18 cellular contexts compared by ENCODE assay signal in genomic region chr12:49049566-49050224, GRCh38. TPM values are rescaled to one million over a fixed set of nuclear protein-coding genes. Genes with fewer than 3 reads are reported as not detected.
A peak's percentile ranks its signal among the peaks of the same experiment; 100 is the strongest.
DNase-seq lines count a peak whose midpoint lies in the region; ATAC-seq and TF ChIP-seq lines count a peak whose summit lies in the region.
"Had no signal": no experiment of that assay in that cellular context is flagged by ENCODE, and none has a peak within 500 bp of the region (broad histone marks: within the 10 kb centered on the region; RNA-seq: fewer than 3 reads in every experiment).

No MANE protein-coding gene starts in this region.

- H4K20me1 ChIP-seq in PC-3 (ENCODE audit: low read length) = peaks cover 21% of the 10 kb centered on the region; the same call in 1 of the 2 replicates

- H2AFZ ChIP-seq in PC-3 (ENCODE audit: low read length) = no peak overlapping the region

- no peaks in the 10 kb centered on the region for H3K27me3 Mint-ChIP-seq in effector memory CD8-positive, alpha-beta T cell
- H3K27me3 Mint-ChIP-seq: CD4-positive, alpha-beta memory T cell; stimulated activated naive B cell treated with anti-CD40 and anti-IgM and Interleukin-4, amounts not matched to agents 10 μg/mL and 1 μg/mL and 100 μg/mL, for 72 hours had no signal

- H3K36me3 ChIP-seq in PC-3 (ENCODE audit: low read depth, low read length) = peaks cover 83% of the 10 kb centered on the region

- no peak overlapping the region for H3K4me2 ChIP-seq in PC-3 (ENCODE audit: low read length)

- no peaks in the 10 kb centered on the region for H3K9me2 ChIP-seq in PC-3 (replicated peaks; ENCODE audit: low read length)

- H3K4me3 Mint-ChIP-seq in effector memory CD8-positive, alpha-beta T cell = no peak overlapping the region
- H3K4me3 Mint-ChIP-seq: immature natural killer cell; stimulated activated naive B cell treated with anti-CD40 and anti-IgM and Interleukin-4, amounts not matched to agents 10 μg/mL and 1 μg/mL and 100 μg/mL, for 72 hours had no signal

- no peaks in the 10 kb centered on the region for H3K9me3 ChIP-seq in PC-3 (ENCODE audit: low read length)
- H3K9me3 ChIP-seq: prostate gland had no signal

- H3K27ac Mint-ChIP-seq in effector memory CD8-positive, alpha-beta T cell = peak overlapping the region; percentile 51 to 55
- H3K27ac Mint-ChIP-seq: immature natural killer cell; stimulated activated naive B cell treated with anti-CD40 and anti-IgM and Interleukin-4, amounts not matched to agents 10 μg/mL and 1 μg/mL and 100 μg/mL, for 72 hours had no signal

- H3K27me3 ChIP-seq in PC-3 (ENCODE audit: low read length) = no peaks in the 10 kb centered on the region

- no peak overlapping the region for H3K27ac ChIP-seq in PC-3 (ENCODE audit: low read length)
- H3K27ac ChIP-seq: prostate gland had no signal

- H3K9ac ChIP-seq in PC-3 (ENCODE audit: low read length) = no peak overlapping the region

- H3K4me3 ChIP-seq in PC-3 (ENCODE audit: low read length) = no peak overlapping the region
- H3K4me3 ChIP-seq: prostate gland had no signal

- intact Hi-C loops in PC-3 (cut with micrococcal nuclease) = no loop called here

- TSS peak; percentile 16 for BruUV-seq in PC-3 (replicated peaks; lab: Mats Ljungman, UMichigan)

- peaks cover 7% of the 10 kb centered on the region for H3K4me1 ChIP-seq in PC-3 (ENCODE audit: insufficient read depth, low read length)

- H3K36me3 Mint-ChIP-seq in effector memory CD8-positive, alpha-beta T cell (ENCODE audit: insufficient read depth) = peaks cover 85% of the 10 kb centered on the region

- ATAC-seq in PC-3 = peak; percentile 78
- no peak for ATAC-seq in effector memory CD8-positive, alpha-beta T cell (replicated peaks)
- peak; percentile 56 for ATAC-seq in omental fat pad (ENCODE audit: low FRiP score)
- no peak for ATAC-seq in HG02642 (IDR thresholded peaks at IDR 0.05; ENCODE audit: poor library complexity, unreplicated experiment)
- no peak for ATAC-seq in HG03565 (IDR thresholded peaks at IDR 0.05; ENCODE audit: unreplicated experiment)
- ATAC-seq: stimulated activated naive B cell treated with anti-CD40 and anti-IgM and Interleukin-4, amounts not matched to agents 10 μg/mL and 1 μg/mL and 100 μg/mL, for 72 hours had no signal

- DNase-seq in AG20443 (ENCODE audit: low spot score) (peak; percentile 75), PC-3 (peak; percentile 51), omental fat pad (ENCODE audit: low spot score) (no peak), NCI-H2171 treated with DMSO at 0.1 percent for 48 hours (lab: John Stamatoyannopoulos, UW) (no peak)
- DNase-seq in effector memory CD8-positive, alpha-beta T cell = no peak
- no peak for DNase-seq in activated effector memory CD4-positive, alpha-beta T cell treated with anti-CD3 and anti-CD28 coated beads, Interleukin-2, amount 50 U/mL, for 16 hours
- DNase-seq: activated CD8-positive, alpha-beta memory T cell treated with anti-CD3 and anti-CD28 coated beads for 24 hours; activated naive CD4-positive, alpha-beta T cell; CD4-positive, alpha-beta memory T cell; GDM1; immature natural killer cell; NCI-H1436 treated with DMSO at 0.1 percent for 48 hours; NCI-H69; stimulated activated CD4-positive, alpha-beta T cell treated with anti-CD3 and anti-CD28 coated beads, Interleukin-4, amount 100 ng/mL, for 1 hour; stimulated activated naive B cell treated with anti-CD40 and anti-IgM and Interleukin-4, amounts not matched to agents 10 μg/mL and 1 μg/mL and 100 μg/mL, for 72 hours had no signal

- H3F3A ChIP-seq in PC-3 (ENCODE audit: low read length, unreplicated experiment) = no peaks in the 10 kb centered on the region

- peaks cover 16% of the 10 kb centered on the region for H3K79me2 ChIP-seq in PC-3 (ENCODE audit: low read length)

- no peak for TF ChIP-seq CTCF in PC-3 (conservative IDR thresholded peaks at IDR 0.05; ENCODE audit: low read depth, low read length)
- no peak for TF ChIP-seq CTCF in omental fat pad (IDR thresholded peaks at IDR 0.05)

- peaks cover 4 to 25% of the 10 kb centered on the region in 2 donors for H3K4me1 Mint-ChIP-seq in effector memory CD8-positive, alpha-beta T cell (ENCODE audit: low read depth in 2 of 2)

- POLR2A ChIA-PET in PC-3 (lab: Charles Lee; ENCODE audit: unreplicated experiment) = no interaction called here

- no peaks in the 10 kb centered on the region for H3K9me3 Mint-ChIP-seq in effector memory CD8-positive, alpha-beta T cell
- H3K9me3 Mint-ChIP-seq: CD4-positive, alpha-beta memory T cell; immature natural killer cell; stimulated activated naive B cell treated with anti-CD40 and anti-IgM and Interleukin-4, amounts not matched to agents 10 μg/mL and 1 μg/mL and 100 μg/mL, for 72 hours had no signal

- CTCF ChIA-PET in PC-3 (lab: Charles Lee) = no interaction called here

RNA-seq across cellular contexts. Expression of gene KMT2D, which starts 10.9 kb away (rescaled TPM):
- total RNA-seq in PC-3 (2014; rRNA removed) = 41.9 and 51.7 TPM in 2 replicates
- total RNA-seq in omental fat pad = 10 to 100 TPM; 31.2 to 87.0 (median 49.0) TPM

RNA-seq across cellular contexts. Expression of gene RHEBL1, which starts 20.1 kb away (rescaled TPM):
- total RNA-seq in PC-3 (2014; rRNA removed) (4.2 and 5.0 TPM in 2 replicates), omental fat pad (under 1 TPM in 1 of 4 donors, not detected in 3; 0.96 TPM)

RNA-seq across cellular contexts. Expression of gene PRKAG1, which starts 31.1 kb away (rescaled TPM):
- total RNA-seq in PC-3 (2014; rRNA removed) (62.1 and 66.5 TPM in 2 replicates), omental fat pad (10 to 100 TPM; 40.0 to 64.2 (median 54.4) TPM)

RNA-seq across cellular contexts. Expression of gene DHH, which starts 44.9 kb away (rescaled TPM):
- 0.04 and 0.23 TPM in 2 replicates for total RNA-seq in PC-3 (2014; rRNA removed)
- total RNA-seq in omental fat pad = 1 to 10 TPM in 2 of 4 donors, under 1 TPM in 2; 0.72 to 2.0 (median 1.3) TPM

RNA-seq across cellular contexts. Expression of gene DDN, which starts 50.5 kb away (rescaled TPM):
- 3.5 and 5.6 TPM in 2 replicates for total RNA-seq in PC-3 (2014; rRNA removed)
- total RNA-seq in omental fat pad = under 1 TPM in 2 of 4 donors, not detected in 2; 0.12 to 0.65 TPM
- total RNA-seq: CD4-positive, alpha-beta memory T cell had no signal

Comparison
In these comparisons a context has a peak if more than half of its experiments do, and no peak if none do; other contexts are left out.
1. DNase-seq: peak in AG20443 (single experiment) and PC-3 (single experiment); none in effector memory CD8-positive, alpha-beta T cell (0 of 3), omental fat pad (single experiment), activated effector memory CD4-positive, alpha-beta T cell treated with anti-CD3 and anti-CD28 coated beads, Interleukin-2, amount 50 U/mL, for 16 hours (single experiment) and NCI-H2171 treated with DMSO at 0.1 percent for 48 hours (single experiment).
2. ATAC-seq: peak in PC-3 (single experiment) and omental fat pad (single experiment); none in effector memory CD8-positive, alpha-beta T cell (single experiment), HG02642 (single experiment) and HG03565 (single experiment).